15 cellular contexts compared by ENCODE assay signal in genomic region chr7:55087521-55087961, GRCh38.
DNase-seq lines count a peak whose midpoint lies in the region; ATAC-seq, FAIRE-seq and TF ChIP-seq lines count a peak whose summit lies in the region.
"Had no signal": no experiment of that assay in that cellular context is flagged by ENCODE, and none has a peak within 500 bp of the region (broad histone marks: within the 10 kb centered on the region; RNA-seq: fewer than 3 reads in every experiment).

No MANE protein-coding gene starts in this region.

- peaks cover 5% of the 10 kb centered on the region for H3K36me3 ChIP-seq in adipocyte (ENCODE audit: control insufficient read depth, insufficient read depth, low read length, severe bottlenecking)
- H3K36me3 ChIP-seq in keratinocyte (ENCODE audit: control insufficient read depth in 2 of 2, extremely low read depth in 1 of 2, insufficient read depth in 2 of 2, low read length in 2 of 2) = peaks cover 18 to 52% of the 10 kb centered on the region in 2 experiments
- no peaks in the 10 kb centered on the region for H3K36me3 ChIP-seq in stomach smooth muscle (ENCODE audit: control insufficient read depth in 2 of 2, insufficient read depth in 2 of 2, low read length in 2 of 2)

- no peaks in the 10 kb centered on the region for H3K9me3 Mint-ChIP-seq in stimulated activated naive CD8-positive, alpha-beta T cell treated with anti-CD3 and anti-CD28 coated beads, Interleukin-15, amount 100 ng/mL, for 72 hours
- H3K9me3 Mint-ChIP-seq: memory B cell had no signal

- H3K4me2 ChIP-seq in keratinocyte (ENCODE audit: control insufficient read depth, extremely low read depth, insufficient read depth, low read depth, low read length) = no peak overlapping the region

- FAIRE-seq in GM19239 (lab: Jason Lieb, UNC) (peak; percentile 49), keratinocyte (lab: Jason Lieb, UNC) (peak; percentile 51)

- no peak overlapping the region for H3K27ac Mint-ChIP-seq in stimulated activated naive CD8-positive, alpha-beta T cell treated with anti-CD3 and anti-CD28 coated beads, Interleukin-15, amount 100 ng/mL, for 72 hours
- H3K27ac Mint-ChIP-seq: activated CD8-positive, alpha-beta T cell treated with anti-CD3 and anti-CD28 coated beads, Interleukin-2, amount 10 ng/mL, durations not matched to agents 7 days and 5 days; progenitor cell of endocrine pancreas had no signal

- TF ChIP-seq CTCF in keratinocyte (optimal IDR thresholded peaks at IDR 0.05 in 1 of 3, IDR thresholded peaks at IDR 0.05 in 1 of 3, conservative IDR thresholded peaks at IDR 0.05 in 1 of 3; ENCODE audit: extremely low read depth in 1 of 3, insufficient read depth in 2 of 3, low read length in 3 of 3) (no peak), GM10248 (IDR thresholded peaks at IDR 0.05; ENCODE audit: control extremely low read depth, extremely low read depth, low read depth, missing control alignments) (no peak)

- H3K27me3 ChIP-seq in adipocyte (replicated peaks; ENCODE audit: control insufficient read depth, insufficient read depth, low read length) (no peaks in the 10 kb centered on the region), keratinocyte (ENCODE audit: control insufficient read depth, extremely low read depth, insufficient read depth, low read length) (no peaks in the 10 kb centered on the region), stomach smooth muscle (ENCODE audit: control insufficient read depth in 1 of 2, insufficient read depth in 2 of 2, low read length in 2 of 2) (no peaks in the 10 kb centered on the region)

- no peak for ATAC-seq in stimulated activated naive CD8-positive, alpha-beta T cell treated with anti-CD3 and anti-CD28 coated beads, Interleukin-15, amount 100 ng/mL, for 72 hours
- ATAC-seq: activated CD8-positive, alpha-beta T cell treated with anti-CD3 and anti-CD28 coated beads, Interleukin-2, amount 10 ng/mL, durations not matched to agents 7 days and 5 days had no signal

- no peak overlapping the region for H2AFZ ChIP-seq in keratinocyte (ENCODE audit: control insufficient read depth, low read length)

- peaks cover 25% of the 10 kb centered on the region for H3K4me1 Mint-ChIP-seq in stimulated activated naive CD8-positive, alpha-beta T cell treated with anti-CD3 and anti-CD28 coated beads, Interleukin-15, amount 100 ng/mL, for 72 hours

- peaks cover 18% of the 10 kb centered on the region for H3K9me1 ChIP-seq in keratinocyte (ENCODE audit: control insufficient read depth, extremely low read depth, insufficient read depth, low read length)

- H3K79me2 ChIP-seq in keratinocyte (ENCODE audit: control insufficient read depth, insufficient read depth, low read length) = peaks cover 97% of the 10 kb centered on the region

- no peak overlapping the region for H3K4me3 Mint-ChIP-seq in stimulated activated naive CD8-positive, alpha-beta T cell treated with anti-CD3 and anti-CD28 coated beads, Interleukin-15, amount 100 ng/mL, for 72 hours

- CTCF ChIA-PET in GM10248 (lab: Yijun Ruan, JAX) = no interaction called here

- H4K20me1 ChIP-seq in keratinocyte (ENCODE audit: control insufficient read depth, extremely low read depth, insufficient read depth, low read length) = peaks cover 40% of the 10 kb centered on the region

- dilution Hi-C loops in keratinocyte (cut with MboI; ENCODE audit: extremely low pct_ligation_motif_present, low sequenced_read_pairs) = no loop called here

- no peak for DNase-seq in GM19239 (ENCODE audit: insufficient read length, low spot score)
- no peak for DNase-seq in adipocyte (ENCODE audit: low read depth)
- no peak for DNase-seq in keratinocyte (ENCODE audit: low read depth, low spot score)
- no peak for DNase-seq in GM10248 (ENCODE audit: extremely low spot score)
- no peak for DNase-seq in NCI-H1417 (lab: John Stamatoyannopoulos, UW)
- no peak for DNase-seq in posterior cingulate gyrus
- DNase-seq in stimulated activated naive CD8-positive, alpha-beta T cell treated with anti-CD3 and anti-CD28 coated beads, Interleukin-15, amount 100 ng/mL, for 72 hours = no peak
- DNase-seq: activated CD8-positive, alpha-beta T cell treated with anti-CD3 and anti-CD28 coated beads, Interleukin-2, amount 10 ng/mL, durations not matched to agents 7 days and 5 days; activated gamma-delta T cell; erythroblast; NCI-H524; stimulated activated CD4-positive, alpha-beta T cell treated with anti-CD3 and anti-CD28 coated beads, Interleukin-2, amount 100 ng/mL, for 24 hours had no signal

- H3K27me3 Mint-ChIP-seq in stimulated activated naive CD8-positive, alpha-beta T cell treated with anti-CD3 and anti-CD28 coated beads, Interleukin-15, amount 100 ng/mL, for 72 hours = peaks cover 25% of the 10 kb centered on the region
- H3K27me3 Mint-ChIP-seq: progenitor cell of endocrine pancreas had no signal

- intact Hi-C loops in posterior cingulate gyrus (cut with DNase I) = no loop called here

- H3K27ac ChIP-seq in keratinocyte (ENCODE audit: control insufficient read depth, insufficient read depth, low read length) (peak overlapping the region; percentile 35), stomach smooth muscle (ENCODE audit: low read length) (peak overlapping the region; percentile 75)

- H3K9ac ChIP-seq in adipocyte (ENCODE audit: low read length) (peak overlapping the region; percentile 79), keratinocyte (ENCODE audit: control insufficient read depth, extremely low read depth, insufficient read depth, low read length) (no peak overlapping the region), stomach smooth muscle (ENCODE audit: low read length in 2 of 2) (no peak overlapping the region)

- POLR2A ChIA-PET in GM10248 (lab: Yijun Ruan, JAX) = no interaction called here

- H3K4me3 ChIP-seq in adipocyte (ENCODE audit: low read length) (no peak overlapping the region), keratinocyte (ENCODE audit: control insufficient read depth in 2 of 3, extremely low read depth in 1 of 3, insufficient read depth in 2 of 3, low read depth in 1 of 3, low read length in 3 of 3) (no peak overlapping the region), stomach smooth muscle (ENCODE audit: low read length in 2 of 2) (no peak overlapping the region)

- H3K4me1 ChIP-seq in adipocyte (ENCODE audit: control insufficient read depth, insufficient read depth, low read length) = peaks cover 53% of the 10 kb centered on the region
- peaks cover 64% of the 10 kb centered on the region for H3K4me1 ChIP-seq in keratinocyte (ENCODE audit: control insufficient read depth, extremely low read depth, insufficient read depth, low read length)
- peaks cover 47% of the 10 kb centered on the region for H3K4me1 ChIP-seq in stomach smooth muscle (ENCODE audit: control insufficient read depth, insufficient read depth, low read length)

- H3K9me3 ChIP-seq in adipocyte (ENCODE audit: control insufficient read depth, low read length) (no peaks in the 10 kb centered on the region), keratinocyte (ENCODE audit: control insufficient read depth, low read depth, low read length) (no peaks in the 10 kb centered on the region), stomach smooth muscle (ENCODE audit: control insufficient read depth in 2 of 2, low read length in 2 of 2) (no peaks in the 10 kb centered on the region)
